Comparison of ENCODE assay signal across 26 cellular contexts in the genomic region with DNA sequence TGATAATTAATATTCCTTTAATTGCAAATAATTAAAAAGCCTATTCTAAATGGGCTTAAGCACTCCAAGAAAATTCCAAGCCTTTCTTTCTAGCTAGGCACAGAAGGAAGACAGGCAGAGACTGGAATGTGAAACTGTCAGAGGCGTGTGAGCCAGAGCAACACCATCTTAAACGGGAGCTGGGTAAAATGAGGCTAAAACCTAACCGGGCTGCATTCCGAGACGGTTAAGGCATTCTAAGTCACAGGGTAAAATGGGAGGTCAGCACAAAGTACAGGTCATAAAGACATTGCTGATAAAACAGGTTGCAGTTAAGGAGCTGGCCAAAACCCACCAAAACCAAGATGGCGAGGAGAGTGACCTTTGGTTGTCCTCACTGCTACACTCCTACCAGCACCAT.
DNase-seq lines count a peak whose midpoint lies in the region; ATAC-seq, FAIRE-seq and TF ChIP-seq lines count a peak whose summit lies in the region.
"Had no signal": no experiment of that assay in that cellular context is flagged by ENCODE, and none has a peak within 500 bp of the region (broad histone marks: within the 10 kb centered on the region; RNA-seq: fewer than 3 reads in every experiment).

No MANE protein-coding gene starts in this region.

- no CpG with 5 or more reads among the region's 6 CpGs for WGBS in trophoblast cell (ENCODE audit: extremely low coverage, insufficient coverage, insufficient read length)

- H4K12ac ChIP-seq in trophoblast cell (ENCODE audit: low read depth, low read length) = no peak overlapping the region

- peak overlapping the region; percentile 93 for H2BK12ac ChIP-seq in trophoblast cell (ENCODE audit: low read length)

- FAIRE-seq in H54 (lab: Jason Lieb, UNC) = peak; percentile 50
- FAIRE-seq: A549, D721Med, GM12891, GM18507 had no signal

- H4K8ac ChIP-seq in trophoblast cell (ENCODE audit: low read depth, low read length) = no peak overlapping the region

- no peak overlapping the region for H3K18ac ChIP-seq in trophoblast cell (ENCODE audit: low read length)

- H3K4me1 ChIP-seq in RWPE2 (ENCODE audit: insufficient read depth, poor library complexity, severe bottlenecking) (peaks cover 39% of the 10 kb centered on the region), trophoblast cell (ENCODE audit: control insufficient read depth in 1 of 2, insufficient read depth in 2 of 2, low read length in 2 of 2) (peaks cover 0 to 7% of the 10 kb centered on the region in 2 experiments)
- H3K4me1 ChIP-seq: BLaER1 treated with 17β-estradiol and CSF1 and Interleukin-3, amounts not matched to agents 10 nM and 100 nM had no signal

- no peak overlapping the region for H3K4ac ChIP-seq in trophoblast cell (ENCODE audit: low read depth, low read length)

- H2BK120ac ChIP-seq in trophoblast cell (ENCODE audit: insufficient read depth, low read length, poor library complexity) = peak overlapping the region; percentile 90

- DNase-seq in H54 (ENCODE audit: insufficient read length, low spot score) (no peak), RWPE2 (ENCODE audit: low spot score) (no peak), islet precursor cell (peak; percentile 71), trophoblast cell (peak; percentile 7 to 68), ecto neural progenitor cell (ENCODE audit: low spot score) (no peak)
- no peak for DNase-seq in stimulated activated CD4-positive, alpha-beta T cell treated with anti-CD3 and anti-CD28 coated beads, Interleukin-15, amount 100 ng/mL, for 24 hours
- DNase-seq: 8988T; ACHN; AML-193; BE2C; CD4-positive, alpha-beta T cell; CD8-positive, alpha-beta memory T cell; DMS 273 treated with DMSO at 0.1 percent for 48 hours; DMS79; EL; GF-D8; H7; HCEC 1CT had no signal

- H2BK5ac ChIP-seq in trophoblast cell (ENCODE audit: low read depth, low read length, poor library complexity) = peak overlapping the region; percentile 86

- H3K9me3 ChIP-seq in RWPE2 (ENCODE audit: severe bottlenecking) = no peaks in the 10 kb centered on the region
- no peaks in the 10 kb centered on the region for H3K9me3 ChIP-seq in trophoblast cell (ENCODE audit: insufficient read depth, low read depth, low read length)
- H3K9me3 ChIP-seq: A549, BE2C had no signal

- ATAC-seq in RWPE2 (ENCODE audit: low read depth) = no peak
- ATAC-seq in HG03025 (IDR thresholded peaks at IDR 0.05; ENCODE audit: low FRiP score, unreplicated experiment) = no peak
- ATAC-seq in esophagus mucosa = no peak
- ATAC-seq: A549, GM23338 had no signal

- no peak overlapping the region for H2AK5ac ChIP-seq in trophoblast cell (ENCODE audit: low read length)

- no peak overlapping the region for H2AFZ ChIP-seq in trophoblast cell (ENCODE audit: insufficient read depth, low read length, poor library complexity)
- H2AFZ ChIP-seq: GM23338 had no signal

- H3K4me3 ChIP-seq in RWPE2 (ENCODE audit: severe bottlenecking) = no peak overlapping the region
- H3K4me3 ChIP-seq in trophoblast cell (ENCODE audit: low read depth, low read length) = no peak overlapping the region
- H3K4me3 ChIP-seq: A549; BLaER1 treated with 17β-estradiol and CSF1 and Interleukin-3, amounts not matched to agents 10 nM and 100 nM; GM23338 had no signal

- H3K4me2 ChIP-seq in trophoblast cell (ENCODE audit: low read length) = no peak overlapping the region
- H3K4me2 ChIP-seq: A549; BLaER1 treated with 17β-estradiol and CSF1 and Interleukin-3, amounts not matched to agents 10 nM and 100 nM; GM23338 had no signal

- TF ChIP-seq CTCF in RWPE2 (IDR thresholded peaks at IDR 0.05; ENCODE audit: poor library complexity, severe bottlenecking) = no peak

- no peak overlapping the region for H3K23ac ChIP-seq in trophoblast cell (ENCODE audit: low read length)

- H3K79me2 ChIP-seq in trophoblast cell (ENCODE audit: control insufficient read depth, insufficient read depth, low read length, poor library complexity) = no peaks in the 10 kb centered on the region

- H3K9ac ChIP-seq in trophoblast cell (ENCODE audit: low read length) = no peak overlapping the region
- H3K9ac ChIP-seq: BLaER1 treated with 17β-estradiol and CSF1 and Interleukin-3, amounts not matched to agents 10 nM and 100 nM had no signal

- H3K14ac ChIP-seq in trophoblast cell (ENCODE audit: low read length) = no peak overlapping the region

- H3K27me3 ChIP-seq in RWPE2 (ENCODE audit: insufficient read depth, poor library complexity, severe bottlenecking) (no peaks in the 10 kb centered on the region), trophoblast cell (ENCODE audit: insufficient read depth, low read length) (no peaks in the 10 kb centered on the region)
- H3K27me3 ChIP-seq: BE2C; BLaER1 treated with 17β-estradiol and CSF1 and Interleukin-3, amounts not matched to agents 10 nM and 100 nM had no signal

- no peak for TF ChIP-seq POLR2A in H54 (IDR thresholded peaks at IDR 0.05; ENCODE audit: low read depth, low read length)

- H3K79me1 ChIP-seq in trophoblast cell (ENCODE audit: low read length) = peaks cover 16% of the 10 kb centered on the region

- peak overlapping the region; percentile 61 for H4K91ac ChIP-seq in trophoblast cell (ENCODE audit: low read depth, low read length)

- H3K27ac ChIP-seq in RWPE2 (ENCODE audit: poor library complexity, severe bottlenecking) (peak overlapping the region; percentile 86), trophoblast cell (ENCODE audit: low read depth, low read length) (peak overlapping the region; percentile 89)
- H3K27ac ChIP-seq: BLaER1 treated with 17β-estradiol and CSF1 and Interleukin-3, amounts not matched to agents 10 nM and 100 nM had no signal

- H3K36me3 ChIP-seq in RWPE2 (ENCODE audit: low read depth) (no peaks in the 10 kb centered on the region), trophoblast cell (ENCODE audit: control insufficient read depth in 1 of 2, insufficient read depth in 2 of 2, low read length in 2 of 2) (no peaks in the 10 kb centered on the region)
- H3K36me3 ChIP-seq: BE2C; BLaER1 treated with 17β-estradiol and CSF1 and Interleukin-3, amounts not matched to agents 10 nM and 100 nM had no signal

Comparison
In these comparisons a context has a peak if more than half of its experiments do, and no peak if none do; other contexts are left out.
1. DNase-seq: peak in islet precursor cell (single experiment) and trophoblast cell (2 of 2); none in H54 (single experiment), RWPE2 (single experiment), ecto neural progenitor cell (single experiment) and stimulated activated CD4-positive, alpha-beta T cell treated with anti-CD3 and anti-CD28 coated beads, Interleukin-15, amount 100 ng/mL, for 24 hours (single experiment).